19 cellular contexts compared by ENCODE assay signal in the genomic region with DNA sequence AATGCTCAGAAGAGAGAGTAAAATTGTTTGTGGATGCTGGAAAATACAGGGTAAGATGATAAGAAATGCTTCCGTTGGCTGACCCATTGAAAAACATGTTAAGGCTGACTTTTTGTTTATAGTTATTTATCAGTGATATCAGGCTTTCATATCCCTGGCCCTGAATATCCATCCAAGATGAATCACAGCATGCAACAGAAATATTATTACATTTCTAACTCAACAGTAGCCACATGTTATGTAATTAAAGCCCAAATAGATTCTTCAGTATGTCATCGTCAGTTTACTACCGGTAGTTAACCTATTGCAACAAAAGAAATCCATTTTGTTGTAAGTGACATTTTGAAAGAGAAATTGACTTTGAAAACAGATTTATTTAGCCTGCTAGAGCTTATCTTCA.
DNase-seq lines count a peak whose midpoint lies in the region; ATAC-seq and TF ChIP-seq lines count a peak whose summit lies in the region.
"Had no signal": no experiment of that assay in that cellular context is flagged by ENCODE, and none has a peak within 500 bp of the region (broad histone marks: within the 10 kb centered on the region; RNA-seq: fewer than 3 reads in every experiment).

No MANE protein-coding gene starts in this region.

- TF ChIP-seq CTCF in cardiac fibroblast (IDR thresholded peaks at IDR 0.05; ENCODE audit: low read depth, low read length) (no peak), lower lobe of right lung (IDR thresholded peaks at IDR 0.05) (no peak), tibial nerve (IDR thresholded peaks at IDR 0.05) (no peak)

- H3K4me3 ChIP-seq in cardiac fibroblast (replicated peaks in 1 of 2; ENCODE audit: low read depth in 2 of 2, low read length in 2 of 2) (no peak overlapping the region), lower lobe of right lung (no peak overlapping the region), tibial nerve (no peak overlapping the region)
- H3K4me3 ChIP-seq: BLaER1 treated with 17β-estradiol and CSF1 and Interleukin-3, amounts not matched to agents 10 nM and 100 nM had no signal

- H3K4me1 ChIP-seq in lower lobe of right lung (peaks cover 10% of the 10 kb centered on the region), tibial nerve (peaks cover 0 to 49% (median 14%) of the 10 kb centered on the region in 4 donors)

- intact Hi-C loops in lower lobe of right lung (cut with DNase I) = no loop called here

- no peak for ATAC-seq in lower lobe of right lung
- ATAC-seq in HG03095 (IDR thresholded peaks at IDR 0.05; ENCODE audit: unreplicated experiment) = no peak
- no peak for ATAC-seq in GM18907 (IDR thresholded peaks at IDR 0.05; ENCODE audit: unreplicated experiment)
- ATAC-seq: Panc1 had no signal

- H3K27ac ChIP-seq in lower lobe of right lung = peak overlapping the region; percentile 8
- H3K27ac ChIP-seq in tibial nerve = peak overlapping the region; percentile 9 to 77 (median 50)
- H3K27ac ChIP-seq: BLaER1 treated with 17β-estradiol and CSF1 and Interleukin-3, amounts not matched to agents 10 nM and 100 nM had no signal

- no peaks in the 10 kb centered on the region for H3K27me3 ChIP-seq in lower lobe of right lung (ENCODE audit: low read depth)
- no peaks in the 10 kb centered on the region for H3K27me3 ChIP-seq in tibial nerve
- H3K27me3 ChIP-seq: BLaER1 treated with 17β-estradiol and CSF1 and Interleukin-3, amounts not matched to agents 10 nM and 100 nM had no signal

- H3K9me3 ChIP-seq in lower lobe of right lung (no peaks in the 10 kb centered on the region), tibial nerve (no peaks in the 10 kb centered on the region)

- TF ChIP-seq EP300 in tibial nerve (IDR thresholded peaks at IDR 0.05) = no peak

- no peak for TF ChIP-seq POLR2A in tibial nerve (IDR thresholded peaks at IDR 0.05)

- H3K36me3 ChIP-seq in lower lobe of right lung (no peaks in the 10 kb centered on the region), tibial nerve (no peaks in the 10 kb centered on the region)
- H3K36me3 ChIP-seq: BLaER1 treated with 17β-estradiol and CSF1 and Interleukin-3, amounts not matched to agents 10 nM and 100 nM had no signal

- 35 to 45% methylated on average over 3 of the region's 3 CpGs for WGBS in tibial nerve, 2 donors

- DNase-seq in SKM-1 treated with dmso at 0.1 percent for 144 hours (lab: John Stamatoyannopoulos, UW; ENCODE audit: unreplicated experiment) (peak; percentile 0), SKM-1 (lab: John Stamatoyannopoulos, UW; ENCODE audit: unreplicated experiment) (no peak), cardiac fibroblast (ENCODE audit: low read depth in 2 of 2) (peak; percentile 15 to 28), lower lobe of right lung (no peak), tibial nerve (ENCODE audit: low spot score in 2 of 2) (no peak), SW480 (ENCODE audit: low spot score) (no peak)
- DNase-seq: 8988T, H9, IMR-90, Kasumi-1, NCI-H1105 treated with DMSO at 0.1 percent for 48 hours, NCI-H187 treated with DMSO at 0.1 percent for 48 hours, NCI-H2171, NCI-H446 treated with DMSO at 0.1 percent for 48 hours, NCI-H748 treated with DMSO at 0.1 percent for 48 hours had no signal

Comparison
In these comparisons a context has a peak if more than half of its experiments do, and no peak if none do; other contexts are left out.
1. DNase-seq: peak in SKM-1 treated with dmso at 0.1 percent for 144 hours (single experiment) and cardiac fibroblast (2 of 2); none in SKM-1 (single experiment), lower lobe of right lung (single experiment), tibial nerve (0 of 2) and SW480 (single experiment).